7 cellular contexts compared by ENCODE assay signal in the genomic region with DNA sequence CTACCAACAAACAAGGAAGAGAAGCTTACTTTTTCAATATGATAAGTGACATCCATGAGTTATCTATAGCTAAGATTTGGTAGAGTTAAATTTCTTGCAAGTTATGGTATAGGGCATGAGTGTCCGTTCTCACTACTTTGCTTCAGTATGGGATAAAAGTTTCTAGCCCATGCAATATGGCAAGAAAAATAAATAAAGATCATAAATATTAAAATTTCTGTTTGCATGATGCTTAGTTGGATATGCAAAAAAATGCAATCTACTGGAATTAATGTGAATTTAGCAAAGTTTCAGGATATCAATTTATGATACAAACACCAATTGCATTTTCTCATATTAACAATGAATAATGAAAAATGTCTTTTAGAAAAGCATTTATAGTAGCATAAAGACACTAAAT.
"Had no signal": no experiment of that assay in that cellular context is flagged by ENCODE, and none has a peak within 500 bp of the region (broad histone marks: within the 10 kb centered on the region; RNA-seq: fewer than 3 reads in every experiment).

No MANE protein-coding gene starts in this region.

- DNase-seq: IMR-90, KBM-7, KG1 had no signal

- H3K9ac ChIP-seq: KMS-11 had no signal

- ATAC-seq: HepG2 had no signal

- FAIRE-seq: HepG2, HTR-8/SVneo had no signal

- H3K4me2 ChIP-seq: KMS-11 had no signal

- H3K27ac ChIP-seq: HL-60, KMS-11 had no signal
